In the genomic region with DNA sequence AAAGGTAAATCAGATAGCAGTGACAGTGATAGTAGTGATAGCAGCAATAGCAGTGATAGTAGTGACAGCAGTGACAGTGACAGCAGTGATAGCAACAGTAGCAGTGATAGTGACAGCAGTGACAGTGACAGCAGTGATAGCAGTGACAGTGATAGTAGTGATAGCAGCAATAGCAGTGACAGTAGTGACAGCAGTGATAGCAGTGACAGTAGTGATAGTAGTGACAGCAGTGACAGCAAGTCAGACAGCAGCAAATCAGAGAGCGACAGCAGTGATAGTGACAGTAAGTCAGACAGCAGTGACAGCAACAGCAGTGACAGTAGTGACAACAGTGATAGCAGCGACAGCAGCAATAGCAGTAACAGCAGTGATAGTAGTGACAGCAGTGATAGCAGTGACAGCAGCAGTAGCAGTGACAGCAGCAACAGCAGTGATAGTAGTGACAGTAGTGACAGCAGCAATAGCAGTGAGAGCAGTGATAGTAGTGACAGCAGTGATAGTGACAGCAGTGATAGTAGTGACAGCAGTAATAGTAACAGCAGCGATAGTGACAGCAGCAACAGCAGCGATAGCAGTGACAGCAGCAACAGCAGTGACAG, we compare ENCODE assay signal across 1 cellular context.
TF ChIP-seq lines count a peak whose summit lies in the region.

No MANE protein-coding gene starts in this region.

TF ChIP-seq in HepG2, 621 proteins besides CTCF, POLR2A, EP300 and RAD21:
- TF ChIP-seq CREB1 (IDR thresholded peaks at IDR 0.05) = peak; percentile 0; the same call in 1 of the 2 replicates
- no peak for TF ChIP-seq CREB1 (CRISPR knock-in tag; IDR thresholded peaks at IDR 0.05)
- TF ChIP-seq TBL1XR1 (IDR thresholded peaks at IDR 0.05; ENCODE audit: borderline replicate concordance, low read length, partially characterized antibody) = no peak
- TF ChIP-seq, protein P1, sequence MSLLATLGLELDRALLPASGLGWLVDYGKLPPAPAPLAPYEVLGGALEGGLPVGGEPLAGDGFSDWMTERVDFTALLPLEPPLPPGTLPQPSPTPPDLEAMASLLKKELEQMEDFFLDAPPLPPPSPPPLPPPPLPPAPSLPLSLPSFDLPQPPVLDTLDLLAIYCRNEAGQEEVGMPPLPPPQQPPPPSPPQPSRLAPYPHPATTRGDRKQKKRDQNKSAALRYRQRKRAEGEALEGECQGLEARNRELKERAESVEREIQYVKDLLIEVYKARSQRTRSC (CRISPR knock-in tag; IDR thresholded peaks at IDR 0.05; ENCODE audit: low read depth) = no peak
- TF ChIP-seq, protein P2, sequence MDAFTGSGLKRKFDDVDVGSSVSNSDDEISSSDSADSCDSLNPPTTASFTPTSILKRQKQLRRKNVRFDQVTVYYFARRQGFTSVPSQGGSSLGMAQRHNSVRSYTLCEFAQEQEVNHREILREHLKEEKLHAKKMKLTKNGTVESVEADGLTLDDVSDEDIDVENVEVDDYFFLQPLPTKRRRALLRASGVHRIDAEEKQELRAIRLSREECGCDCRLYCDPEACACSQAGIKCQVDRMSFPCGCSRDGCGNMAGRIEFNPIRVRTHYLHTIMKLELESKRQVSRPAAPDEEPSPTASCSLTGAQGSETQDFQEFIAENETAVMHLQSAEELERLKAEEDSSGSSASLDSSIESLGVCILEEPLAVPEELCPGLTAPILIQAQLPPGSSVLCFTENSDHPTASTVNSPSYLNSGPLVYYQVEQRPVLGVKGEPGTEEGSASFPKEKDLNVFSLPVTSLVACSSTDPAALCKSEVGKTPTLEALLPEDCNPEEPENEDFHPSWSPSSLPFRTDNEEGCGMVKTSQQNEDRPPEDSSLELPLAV (CRISPR knock-in tag; conservative IDR thresholded peaks at IDR 0.05; ENCODE audit: low read depth) = no peak
- TF ChIP-seq SNAPC2 (CRISPR knock-in tag; IDR thresholded peaks at IDR 0.05) = no peak
